22 cellular contexts compared by ENCODE assay signal in the genomic region with DNA sequence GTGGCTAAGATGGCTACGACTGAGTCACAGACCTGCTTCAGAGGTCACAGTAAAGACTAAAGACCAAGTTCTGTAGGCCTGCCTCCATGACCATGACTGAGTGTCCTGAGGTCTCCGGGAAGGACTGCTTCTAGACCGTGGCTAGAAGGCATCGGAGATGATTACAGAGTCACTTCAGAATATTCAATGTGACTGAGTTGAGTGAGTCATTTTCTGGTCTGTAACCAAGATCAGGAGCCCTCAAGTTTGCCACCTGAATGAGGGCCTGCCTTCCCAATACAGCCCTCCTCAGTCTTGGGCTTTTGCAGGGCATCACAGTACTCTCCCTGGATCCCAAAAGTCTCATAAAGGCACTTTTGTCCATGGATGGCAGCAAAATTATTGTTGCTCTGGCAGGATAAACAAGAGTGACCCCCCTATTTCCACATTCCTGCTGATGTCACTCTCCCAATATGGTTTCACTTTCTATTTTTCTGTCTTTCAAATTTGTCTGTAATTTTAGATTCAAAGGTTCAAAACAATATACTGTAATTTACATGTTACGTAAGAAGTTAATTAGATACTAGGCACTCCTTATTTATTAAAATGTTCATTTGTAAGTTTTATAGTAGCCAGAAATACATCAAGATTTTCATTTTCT. TPM values are rescaled to one million over a fixed set of nuclear protein-coding genes. Genes with fewer than 3 reads are reported as not detected.
DNase-seq lines count a peak whose midpoint lies in the region; TF ChIP-seq lines count a peak whose summit lies in the region.
"Had no signal": no experiment of that assay in that cellular context is flagged by ENCODE, and none has a peak within 500 bp of the region (broad histone marks: within the 10 kb centered on the region; RNA-seq: fewer than 3 reads in every experiment).

No MANE protein-coding gene starts in this region.

- in situ Hi-C loops in brain microvascular endothelial cell (cut with HindIII; ENCODE audit: low pct_ligation_motif_present, low sequenced_read_pairs) = no loop called here

- H3K4me1 ChIP-seq in osteoblast (ENCODE audit: insufficient read depth, low read length) = no peaks in the 10 kb centered on the region
- H3K4me1 ChIP-seq: parathyroid adenoma, right lobe of liver, vagina had no signal

- TF ChIP-seq CTCF in brain microvascular endothelial cell (IDR thresholded peaks at IDR 0.05; ENCODE audit: low read depth, low read length, missing control alignments) (no peak), osteoblast (IDR thresholded peaks at IDR 0.05; ENCODE audit: extremely low read depth, low read depth, low read length) (no peak)

- no peak overlapping the region for H3K4me3 ChIP-seq in brain microvascular endothelial cell (ENCODE audit: low read depth, low read length)
- H3K4me3 ChIP-seq in osteoblast (ENCODE audit: insufficient read depth, low read length) = no peak overlapping the region
- H3K4me3 ChIP-seq: BLaER1 treated with 17β-estradiol and CSF1 and Interleukin-3, amounts not matched to agents 10 nM and 100 nM; right lobe of liver; vagina had no signal

- no peaks in the 10 kb centered on the region for H3K36me3 ChIP-seq in brain microvascular endothelial cell (replicated peaks)
- H3K36me3 ChIP-seq in osteoblast (ENCODE audit: insufficient read depth, low read length) = no peaks in the 10 kb centered on the region
- H3K36me3 ChIP-seq: right lobe of liver, vagina had no signal

- no peaks in the 10 kb centered on the region for H3K9me3 ChIP-seq in osteoblast (ENCODE audit: low read depth, low read length)
- H3K9me3 ChIP-seq: BLaER1 treated with 17β-estradiol and CSF1 and Interleukin-3, amounts not matched to agents 10 nM and 100 nM; right lobe of liver; vagina had no signal

- no peaks in the 10 kb centered on the region for H4K20me1 ChIP-seq in osteoblast (ENCODE audit: insufficient read depth, low read length)
- H4K20me1 ChIP-seq: BLaER1 treated with 17β-estradiol and CSF1 and Interleukin-3, amounts not matched to agents 10 nM and 100 nM had no signal

- H3K79me2 ChIP-seq in osteoblast (ENCODE audit: insufficient read depth, low read length) = no peaks in the 10 kb centered on the region
- H3K79me2 ChIP-seq: parathyroid adenoma had no signal

- H3K27ac ChIP-seq in brain microvascular endothelial cell = peak overlapping the region; percentile 21
- no peak overlapping the region for H3K27ac ChIP-seq in osteoblast (ENCODE audit: low read depth, low read length)
- H3K27ac ChIP-seq: KMS-11, parathyroid adenoma, right lobe of liver, RWPE1, vagina had no signal

- no peak overlapping the region for H3K4me2 ChIP-seq in osteoblast (ENCODE audit: insufficient read depth, low read length)
- H3K4me2 ChIP-seq: KMS-11 had no signal

- no peaks in the 10 kb centered on the region for H3K27me3 ChIP-seq in brain microvascular endothelial cell (replicated peaks)
- H3K27me3 ChIP-seq in osteoblast (ENCODE audit: insufficient read depth, low read length) = no peaks in the 10 kb centered on the region
- H3K27me3 ChIP-seq: BLaER1 treated with 17β-estradiol and CSF1 and Interleukin-3, amounts not matched to agents 10 nM and 100 nM; right lobe of liver; vagina had no signal

- DNase-seq in NCI-H2029 treated with DMSO at 0.1 percent for 48 hours (lab: John Stamatoyannopoulos, UW) (peak; percentile 6), NCI-H2029 (lab: John Stamatoyannopoulos, UW) (no peak), M059J (ENCODE audit: low read depth) (peak; percentile 84), brain microvascular endothelial cell (peak; percentile 20), osteoblast (ENCODE audit: insufficient read length, low spot score, missing footprints) (no peak), kidney glomerular epithelial cell (lab: John Stamatoyannopoulos, UW) (no peak), medulla oblongata (ENCODE audit: extremely low spot score) (no peak), GF-D8 (lab: John Stamatoyannopoulos, UW) (no peak)
- DNase-seq: activated CD4-positive, alpha-beta T cell treated with anti-CD3 and anti-CD28 coated beads for 4 hours; activated naive CD8-positive, alpha-beta T cell treated with anti-CD3 and anti-CD28 coated beads, Interleukin-2, amount 10 ng/mL, durations not matched to agents 7 days and 5 days; hippocampal formation; mesendoderm; naive thymus-derived CD4-positive, alpha-beta T cell; NCI-H1105 treated with DMSO at 0.1 percent for 48 hours; NCI-H2107; NCI-H510A; right lobe of liver had no signal

- H2AFZ ChIP-seq in osteoblast (ENCODE audit: low read length) = peak overlapping the region; percentile 77
- H2AFZ ChIP-seq: parathyroid adenoma had no signal

RNA-seq across cellular contexts. Expression of a gene that starts 47.7 kb away (rescaled TPM):
- total RNA-seq in M059J (2014; rRNA removed; shearing (Covaris generic)) = 14.5 and 16.0 TPM in 2 replicates
- total RNA-seq in osteoblast = 6.5 and 6.9 TPM in 2 replicates

Comparison
In these comparisons a context has a peak if more than half of its experiments do, and no peak if none do; other contexts are left out.
1. DNase-seq: peak in NCI-H2029 treated with DMSO at 0.1 percent for 48 hours (single experiment), M059J (single experiment) and brain microvascular endothelial cell (single experiment); none in NCI-H2029 (single experiment), osteoblast (single experiment), kidney glomerular epithelial cell (single experiment), medulla oblongata (single experiment) and GF-D8 (single experiment).